Comparison of ENCODE assay signal across 9 cellular contexts in genomic region chr20:44576297-44576696, GRCh38. TPM values are rescaled to one million over a fixed set of nuclear protein-coding genes. Genes with fewer than 3 reads are reported as not detected.
DNase-seq lines count a peak whose midpoint lies in the region; ATAC-seq and TF ChIP-seq lines count a peak whose summit lies in the region.
"Had no signal": no experiment of that assay in that cellular context is flagged by ENCODE, and none has a peak within 500 bp of the region (broad histone marks: within the 10 kb centered on the region; RNA-seq: fewer than 3 reads in every experiment).

No MANE protein-coding gene starts in this region.

- peak; percentile 70 for TF ChIP-seq CTCF in PC-3 (conservative IDR thresholded peaks at IDR 0.05; ENCODE audit: low read depth, low read length)
- TF ChIP-seq CTCF in fibroblast of mammary gland (conservative IDR thresholded peaks at IDR 0.05; ENCODE audit: control insufficient read depth, insufficient read depth, low read depth, low read length) = peak; percentile 64
- no peak for TF ChIP-seq CTCF in lower leg skin (IDR thresholded peaks at IDR 0.05)

- H3F3A ChIP-seq in PC-3 (ENCODE audit: low read length, unreplicated experiment) = peaks cover 14% of the 10 kb centered on the region

- peak overlapping the region; percentile 63 for H3K9ac ChIP-seq in PC-3 (ENCODE audit: low read length)

- ATAC-seq in PC-3 = peak; percentile 12; the same call in 1 of the 2 replicates
- ATAC-seq in stimulated activated naive CD8-positive, alpha-beta T cell treated with anti-CD3 and anti-CD28 coated beads, Interleukin-15, Interleukin-2, amounts not matched to agents 100 U/mL and 50 U/mL, for 24 hours = peak; percentile 70
- ATAC-seq in GM21360 (IDR thresholded peaks at IDR 0.05; ENCODE audit: unreplicated experiment) = no peak
- ATAC-seq in HG03378 (IDR thresholded peaks at IDR 0.05; ENCODE audit: unreplicated experiment) = no peak

- H2AFZ ChIP-seq in PC-3 (ENCODE audit: low read length) = peak overlapping the region; percentile 27; the same call in 1 of the 2 replicates

- POLR2A ChIA-PET in PC-3 (lab: Charles Lee; ENCODE audit: unreplicated experiment) = interaction anchor here (0.7 kb wide), 1 partner anchor 41 kb away, joined by 11 read pairs; no protein-coding TSS in a partner anchor

- no peaks in the 10 kb centered on the region for H3K36me3 ChIP-seq in PC-3 (ENCODE audit: low read depth, low read length)

- H3K4me1 ChIP-seq in PC-3 (ENCODE audit: insufficient read depth, low read length) = peaks cover 55% of the 10 kb centered on the region

- CTCF ChIA-PET in PC-3 (lab: Charles Lee) = interaction anchor here (0.6 kb wide), 1 partner anchor 72 kb away, joined by 3 read pairs; no protein-coding TSS in a partner anchor

- peak overlapping the region; percentile 36 for H3K4me2 ChIP-seq in PC-3 (ENCODE audit: low read length)

- no TSS peak for BruUV-seq in PC-3 (replicated peaks; lab: Mats Ljungman, UMichigan)

- no peak for TF ChIP-seq POLR2A in lower leg skin (IDR thresholded peaks at IDR 0.05)

- H4K20me1 ChIP-seq in PC-3 (ENCODE audit: low read length) = no peaks in the 10 kb centered on the region

- H3K9me3 ChIP-seq in PC-3 (ENCODE audit: low read length) = no peaks in the 10 kb centered on the region

- intact Hi-C loops in PC-3 (cut with micrococcal nuclease) (no loop called here), lower leg skin (cut with DNase I; ENCODE audit: low total_unique reads) (no loop called here)

- H3K4me3 ChIP-seq in PC-3 (ENCODE audit: low read length) = no peak overlapping the region
- H3K4me3 ChIP-seq in fibroblast of mammary gland (ENCODE audit: control insufficient read depth, low read depth, low read length) = no peak overlapping the region
- no peak overlapping the region for H3K4me3 ChIP-seq in lower leg skin (ENCODE audit: low read depth, poor library complexity, severe bottlenecking)

- peak overlapping the region; percentile 84 for H3K27ac ChIP-seq in PC-3 (ENCODE audit: low read length)

- no peaks in the 10 kb centered on the region for H3K79me2 ChIP-seq in PC-3 (ENCODE audit: low read length)

- H3K9me2 ChIP-seq in PC-3 (replicated peaks; ENCODE audit: low read length) = no peaks in the 10 kb centered on the region

- WGBS in lower leg skin, 2 donors = 54 to 62% methylated on average over 3 of the region's 3 CpGs

- DNase-seq in NCI-H2171 treated with DMSO at 0.1 percent for 48 hours (lab: John Stamatoyannopoulos, UW) (peak; percentile 19), NCI-H2171 (lab: John Stamatoyannopoulos, UW) (no peak), PC-3 (peak; percentile 65), fibroblast of mammary gland (ENCODE audit: low read depth) (peak; percentile 88), lower leg skin (ENCODE audit: low spot score in 2 of 2) (no peak)
- DNase-seq in stimulated activated naive CD8-positive, alpha-beta T cell treated with anti-CD3 and anti-CD28 coated beads, Interleukin-15, Interleukin-2, amounts not matched to agents 100 U/mL and 50 U/mL, for 24 hours = peak; percentile 27
- DNase-seq: activated T-cell treated with anti-CD3 and anti-CD28 coated beads, Interleukin-2, amount 50 U/mL, for 4 hours had no signal

- H3K27me3 ChIP-seq in PC-3 (ENCODE audit: low read length) = no peaks in the 10 kb centered on the region

RNA-seq across cellular contexts. Expression of gene PKIG, which starts 6.1 kb away (rescaled TPM):
- 47.5 and 49.2 TPM in 2 replicates for total RNA-seq in PC-3 (2014; rRNA removed)
- total RNA-seq in lower leg skin = 10 to 100 TPM; 21.5 to 42.6 (median 28.2) TPM

RNA-seq across cellular contexts. Expression of gene SERINC3, which starts 54.4 kb away (rescaled TPM):
- total RNA-seq in PC-3 (2014; rRNA removed) (75.4 and 92.6 TPM in 2 replicates), lower leg skin (100 to 1,000 TPM; 102 to 142 (median 124) TPM)

Comparison
In these comparisons a context has a peak if more than half of its experiments do, and no peak if none do; other contexts are left out.
1. DNase-seq: peak in NCI-H2171 treated with DMSO at 0.1 percent for 48 hours (single experiment), PC-3 (single experiment), fibroblast of mammary gland (single experiment) and stimulated activated naive CD8-positive, alpha-beta T cell treated with anti-CD3 and anti-CD28 coated beads, Interleukin-15, Interleukin-2, amounts not matched to agents 100 U/mL and 50 U/mL, for 24 hours (single experiment); none in NCI-H2171 (single experiment) and lower leg skin (0 of 2).
2. ATAC-seq: peak in PC-3 (single experiment) and stimulated activated naive CD8-positive, alpha-beta T cell treated with anti-CD3 and anti-CD28 coated beads, Interleukin-15, Interleukin-2, amounts not matched to agents 100 U/mL and 50 U/mL, for 24 hours (single experiment); none in GM21360 (single experiment) and HG03378 (single experiment).
3. CTCF ChIP-seq: peak in PC-3 (single experiment) and fibroblast of mammary gland (single experiment); none in lower leg skin (0 of 3).